ENCODE assay signal across 1 cellular context in the genomic region with DNA sequence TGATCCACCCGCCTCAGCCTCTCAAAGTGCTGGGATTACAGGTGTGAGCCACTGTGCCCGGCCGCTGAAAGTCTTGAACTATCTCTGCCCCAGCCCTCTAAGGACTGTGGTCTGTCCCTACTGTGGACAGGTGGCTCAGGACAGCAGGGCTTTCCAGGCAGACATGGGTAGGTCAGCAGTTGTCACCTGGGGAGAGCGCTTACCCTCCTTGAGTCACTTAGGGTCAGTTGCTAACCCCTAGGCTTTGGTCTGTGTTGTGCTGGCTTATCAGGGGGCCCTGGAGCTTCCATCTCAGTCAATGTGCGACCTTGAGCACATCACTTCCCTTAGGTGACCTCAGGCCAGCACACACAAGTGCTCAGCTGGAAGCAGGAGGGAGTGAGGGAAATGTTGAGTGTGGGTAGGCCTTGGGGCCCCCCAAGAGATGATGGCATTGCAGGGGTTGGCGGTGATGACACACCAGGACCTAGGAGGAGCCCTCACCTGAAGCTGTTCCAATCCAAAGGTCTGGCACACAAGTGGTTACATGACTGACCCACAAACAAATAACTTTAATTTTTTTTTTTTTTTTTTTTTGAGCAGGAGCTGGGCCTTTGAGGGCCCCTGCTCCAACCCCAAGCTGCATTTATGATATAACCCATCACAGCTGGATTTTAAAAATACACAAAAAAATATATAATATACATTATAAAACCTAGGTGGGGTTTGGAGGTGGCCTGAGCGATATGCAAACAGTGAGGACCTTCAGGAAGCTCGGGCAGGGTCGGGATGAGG.
TF ChIP-seq lines count a peak whose summit lies in the region.

No MANE protein-coding gene starts in this region.

TF ChIP-seq in HepG2, 621 proteins besides CTCF, POLR2A, EP300 and RAD21 (continued from another document and continues in another):
- TF ChIP-seq, protein P1, sequence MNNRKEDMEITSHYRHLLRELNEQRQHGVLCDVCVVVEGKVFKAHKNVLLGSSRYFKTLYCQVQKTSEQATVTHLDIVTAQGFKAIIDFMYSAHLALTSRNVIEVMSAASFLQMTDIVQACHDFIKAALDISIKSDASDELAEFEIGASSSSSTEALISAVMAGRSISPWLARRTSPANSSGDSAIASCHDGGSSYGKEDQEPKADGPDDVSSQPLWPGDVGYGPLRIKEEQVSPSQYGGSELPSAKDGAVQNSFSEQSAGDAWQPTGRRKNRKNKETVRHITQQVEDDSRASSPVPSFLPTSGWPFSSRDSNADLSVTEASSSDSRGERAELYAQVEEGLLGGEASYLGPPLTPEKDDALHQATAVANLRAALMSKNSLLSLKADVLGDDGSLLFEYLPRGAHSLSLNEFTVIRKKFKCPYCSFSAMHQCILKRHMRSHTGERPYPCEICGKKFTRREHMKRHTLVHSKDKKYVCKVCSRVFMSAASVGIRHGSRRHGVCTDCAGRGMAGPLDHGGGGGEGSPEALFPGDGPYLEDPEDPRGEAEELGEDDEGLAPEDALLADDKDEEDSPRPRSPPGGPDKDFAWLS (CRISPR knock-in tag; IDR thresholded peaks at IDR 0.05; ENCODE audit: borderline replicate concordance), result no peak
- TF ChIP-seq SMAD1 (CRISPR knock-in tag; IDR thresholded peaks at IDR 0.05; ENCODE audit: borderline replicate concordance, low read depth), result 0 out of 2 replicates have a peak, but pooled peaks have one; percentile 30
- no peak for TF ChIP-seq MLLT10 (CRISPR knock-in tag; IDR thresholded peaks at IDR 0.05)
- no peak for TF ChIP-seq CEBPZ (IDR thresholded peaks at IDR 0.05; ENCODE audit: low read length)
- no peak for TF ChIP-seq MXD3 (CRISPR knock-in tag; IDR thresholded peaks at IDR 0.05)
- TF ChIP-seq ZNF674 (CRISPR knock-in tag; IDR thresholded peaks at IDR 0.05; ENCODE audit: low read depth), result no peak
- peak; percentile 94 for TF ChIP-seq PAF1 (CRISPR knock-in tag; IDR thresholded peaks at IDR 0.05)
- no peak for TF ChIP-seq ZNF569 (CRISPR knock-in tag; IDR thresholded peaks at IDR 0.05; ENCODE audit: borderline replicate concordance)
- no peak for TF ChIP-seq ZNF652 (CRISPR knock-in tag; IDR thresholded peaks at IDR 0.05; ENCODE audit: borderline replicate concordance, low read depth)
- TF ChIP-seq TBX2 (CRISPR knock-in tag; IDR thresholded peaks at IDR 0.05; ENCODE audit: borderline replicate concordance), result peak; percentile 41; the same call in 1 of the 2 replicates
- TF ChIP-seq ZNF598 (CRISPR knock-in tag; IDR thresholded peaks at IDR 0.05; ENCODE audit: borderline replicate concordance), result no peak; the same call in 1 of the 2 replicates
- no peak for TF ChIP-seq JARID2 (CRISPR knock-in tag; IDR thresholded peaks at IDR 0.05; ENCODE audit: insufficient replicate concordance)
- no peak for TF ChIP-seq ZNF800 (CRISPR knock-in tag; IDR thresholded peaks at IDR 0.05)
- no peak for TF ChIP-seq CBX2 (IDR thresholded peaks at IDR 0.05; ENCODE audit: low read depth, low read length)
- TF ChIP-seq CBX2 (CRISPR knock-in tag; IDR thresholded peaks at IDR 0.05; ENCODE audit: low read depth), result no peak
- TF ChIP-seq ZC3H13 (CRISPR knock-in tag; IDR thresholded peaks at IDR 0.05), result no peak
- no peak for TF ChIP-seq ZNF441 (CRISPR knock-in tag; IDR thresholded peaks at IDR 0.05; ENCODE audit: borderline replicate concordance)
- no peak for TF ChIP-seq ZMYM2 (CRISPR knock-in tag; IDR thresholded peaks at IDR 0.05)
- TF ChIP-seq PTBP1 (IDR thresholded peaks at IDR 0.05; ENCODE audit: low read depth, low read length, poor library complexity, severe bottlenecking), result no peak
- TF ChIP-seq POGZ (CRISPR knock-in tag; IDR thresholded peaks at IDR 0.05), result no peak
- TF ChIP-seq NR2C2 (CRISPR knock-in tag; IDR thresholded peaks at IDR 0.05; ENCODE audit: borderline replicate concordance), result no peak
- TF ChIP-seq ZNF792 (CRISPR knock-in tag; IDR thresholded peaks at IDR 0.05), result 0 out of 2 replicates have a peak, but pooled peaks have one; percentile 9
- TF ChIP-seq ZNF335 (CRISPR knock-in tag; IDR thresholded peaks at IDR 0.05), result no peak
- 0 out of 2 replicates have a peak, but pooled peaks have one; percentile 21 for TF ChIP-seq PHF21A (CRISPR knock-in tag; IDR thresholded peaks at IDR 0.05)
- no peak for TF ChIP-seq KAT8 (CRISPR knock-in tag; IDR thresholded peaks at IDR 0.05)
- no peak for TF ChIP-seq MIER2 (CRISPR knock-in tag; IDR thresholded peaks at IDR 0.05)
- TF ChIP-seq ZNF691 (CRISPR knock-in tag; IDR thresholded peaks at IDR 0.05; ENCODE audit: borderline replicate concordance, low read depth), result no peak
- TF ChIP-seq ETV6 (CRISPR knock-in tag; conservative IDR thresholded peaks at IDR 0.05), result no peak
- no peak for TF ChIP-seq AGO1 (IDR thresholded peaks at IDR 0.05; ENCODE audit: low read depth, low read length, poor library complexity, severe bottlenecking)
- TF ChIP-seq ZNF224 (CRISPR knock-in tag; IDR thresholded peaks at IDR 0.05), result no peak
- TF ChIP-seq, protein P2, sequence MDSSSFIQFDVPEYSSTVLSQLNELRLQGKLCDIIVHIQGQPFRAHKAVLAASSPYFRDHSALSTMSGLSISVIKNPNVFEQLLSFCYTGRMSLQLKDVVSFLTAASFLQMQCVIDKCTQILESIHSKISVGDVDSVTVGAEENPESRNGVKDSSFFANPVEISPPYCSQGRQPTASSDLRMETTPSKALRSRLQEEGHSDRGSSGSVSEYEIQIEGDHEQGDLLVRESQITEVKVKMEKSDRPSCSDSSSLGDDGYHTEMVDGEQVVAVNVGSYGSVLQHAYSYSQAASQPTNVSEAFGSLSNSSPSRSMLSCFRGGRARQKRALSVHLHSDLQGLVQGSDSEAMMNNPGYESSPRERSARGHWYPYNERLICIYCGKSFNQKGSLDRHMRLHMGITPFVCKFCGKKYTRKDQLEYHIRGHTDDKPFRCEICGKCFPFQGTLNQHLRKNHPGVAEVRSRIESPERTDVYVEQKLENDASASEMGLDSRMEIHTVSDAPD (CRISPR knock-in tag; IDR thresholded peaks at IDR 0.05), result 0 out of 2 replicates have a peak, but pooled peaks have one; percentile 41
- no peak for TF ChIP-seq TMF1 (CRISPR knock-in tag; IDR thresholded peaks at IDR 0.05; ENCODE audit: low read depth)
- no peak for TF ChIP-seq ZNF615 (CRISPR knock-in tag; IDR thresholded peaks at IDR 0.05; ENCODE audit: borderline replicate concordance)
- 0 out of 2 replicates have a peak, but pooled peaks have one; percentile 45 for TF ChIP-seq ZNF564 (CRISPR knock-in tag; IDR thresholded peaks at IDR 0.05)
- TF ChIP-seq ZNF556 (CRISPR knock-in tag; IDR thresholded peaks at IDR 0.05; ENCODE audit: borderline replicate concordance), result no peak
- TF ChIP-seq, protein P3, sequence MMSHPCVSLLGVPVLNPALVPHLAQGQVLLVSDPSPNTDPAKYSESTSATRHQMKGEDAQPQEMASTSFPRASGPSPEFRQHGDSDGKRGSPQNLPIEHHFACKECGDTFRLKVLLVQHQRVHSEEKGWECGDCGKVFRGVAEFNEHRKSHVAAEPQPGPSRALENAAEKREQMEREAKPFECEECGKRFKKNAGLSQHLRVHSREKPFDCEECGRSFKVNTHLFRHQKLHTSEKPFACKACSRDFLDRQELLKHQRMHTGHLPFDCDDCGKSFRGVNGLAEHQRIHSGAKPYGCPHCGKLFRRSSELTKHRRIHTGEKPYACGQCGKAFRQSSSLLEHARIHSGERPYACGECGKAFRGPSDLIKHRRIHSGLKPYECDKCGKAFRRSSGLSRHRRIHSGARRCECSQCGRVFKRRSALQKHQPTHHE (CRISPR knock-in tag; IDR thresholded peaks at IDR 0.05; ENCODE audit: borderline replicate concordance), result 0 out of 2 replicates have a peak, but pooled peaks have one; percentile 10
- no peak for TF ChIP-seq ZNF549 (CRISPR knock-in tag; IDR thresholded peaks at IDR 0.05)
- TF ChIP-seq RELA (CRISPR knock-in tag; IDR thresholded peaks at IDR 0.05), result no peak
- TF ChIP-seq ZNF292 (CRISPR knock-in tag; IDR thresholded peaks at IDR 0.05; ENCODE audit: borderline replicate concordance, low read depth), result no peak
- TF ChIP-seq U2AF1 (optimal IDR thresholded peaks at IDR 0.05; ENCODE audit: low read depth, low read length), result peak; percentile 66
- TF ChIP-seq ZFAT (CRISPR knock-in tag; conservative IDR thresholded peaks at IDR 0.05), result no peak
- no peak for TF ChIP-seq BATF2 (CRISPR knock-in tag; IDR thresholded peaks at IDR 0.05)
- TF ChIP-seq POLR2AphosphoS2 (IDR thresholded peaks at IDR 0.05; ENCODE audit: low read depth, low read length), result peak; percentile 82; the same call in 1 of the 2 replicates
- no peak for TF ChIP-seq MAFF (IDR thresholded peaks at IDR 0.05; ENCODE audit: low read depth, low read length)
- no peak for TF ChIP-seq SRSF1 (optimal IDR thresholded peaks at IDR 0.05; ENCODE audit: low read depth, low read length)
- TF ChIP-seq REST (IDR thresholded peaks at IDR 0.05; ENCODE audit: borderline replicate concordance in 1 of 2, low read depth in 1 of 2, low read length in 2 of 2), result no peak
- no peak for TF ChIP-seq ZNF20 (CRISPR knock-in tag; IDR thresholded peaks at IDR 0.05)
- TF ChIP-seq NR0B2 (CRISPR knock-in tag; IDR thresholded peaks at IDR 0.05), result no peak
